ENCODE assay signal across 8 cellular contexts in genomic region chr11:78417888-78418583, GRCh38. TPM values are rescaled to one million over a fixed set of nuclear protein-coding genes. Genes with fewer than 3 reads are reported as not detected.
A peak's percentile ranks its signal among the peaks of the same experiment; 100 is the strongest.
DNase-seq lines count a peak whose midpoint lies in the region; ATAC-seq and TF ChIP-seq lines count a peak whose summit lies in the region.

No MANE protein-coding gene starts in this region.

- TF ChIP-seq CTCF in Caco-2 (IDR thresholded peaks at IDR 0.05; ENCODE audit: insufficient read depth in 1 of 2, low read depth in 1 of 2, low read length in 1 of 2, severe bottlenecking in 1 of 2, unreplicated experiment in 1 of 2) (peak in 1 of 2 experiments; percentile 17), fibroblast of pulmonary artery (IDR thresholded peaks at IDR 0.05; ENCODE audit: low read length, missing control alignments) (no peak)

- peak overlapping the region; percentile 85 for H3K9ac ChIP-seq in HUES64 (ENCODE audit: low read depth, low read length)

- DNase-seq in Caco-2 (peak; percentile 93 to 98), fibroblast of pulmonary artery (ENCODE audit: low read depth) (peak; percentile 77)
- peak; percentile 45 to 60 for DNase-seq in activated T-helper 1 cell treated with anti-CD3 and anti-CD28 coated beads, Interleukin-2, amount 50 U/mL, for 16 hours (ENCODE audit: low read depth in 1 of 2, low spot score in 1 of 2)
- peak; percentile 87 for DNase-seq in natural killer cell treated with Interleukin-12 subunit alpha and Interleukin-12 subunit beta and Interleukin-15 and Interleukin-18, amount 100 ng/mL, for 72 hours (ENCODE audit: low spot score)
- DNase-seq in stimulated activated naive CD4-positive, alpha-beta T cell treated with Interleukin-2 at 50 U/mL for 16 hours (lab: John Stamatoyannopoulos, UW) = peak; percentile 68

- H3K27me3 ChIP-seq in Caco-2 (replicated peaks; ENCODE audit: control insufficient read depth, insufficient read depth, low read length) (no peaks in the 10 kb centered on the region), HUES64 (ENCODE audit: insufficient read depth, low read length) (peaks cover 16% of the 10 kb centered on the region)

- H3K4me3 Mint-ChIP-seq in Caco-2 (ENCODE audit: unreplicated experiment) = peak overlapping the region; percentile 76
- peak overlapping the region; percentile 76 for H3K4me3 Mint-ChIP-seq in natural killer cell treated with Interleukin-12 subunit alpha and Interleukin-12 subunit beta and Interleukin-15 and Interleukin-18, amount 100 ng/mL, for 72 hours

- H3K4me1 ChIP-seq in Caco-2 (peaks cover 23% of the 10 kb centered on the region), HUES64 (ENCODE audit: insufficient read depth, low read length) (peaks cover 15% of the 10 kb centered on the region)

- under 1% methylated on average over 68 of the region's 68 CpGs for WGBS in HUES64

- peaks cover 32% of the 10 kb centered on the region for H3K4me1 Mint-ChIP-seq in Caco-2 (ENCODE audit: low read depth, unreplicated experiment)
- H3K4me1 Mint-ChIP-seq in natural killer cell treated with Interleukin-12 subunit alpha and Interleukin-12 subunit beta and Interleukin-15 and Interleukin-18, amount 100 ng/mL, for 72 hours (ENCODE audit: low read depth in 2 of 2) = peaks cover 22 to 23% of the 10 kb centered on the region in 2 donors

- H3K27ac ChIP-seq in HUES64 (ENCODE audit: low read depth, low read length) = peak overlapping the region; percentile 50

- CTCF ChIA-PET in Caco-2 (lab: Charles Lee) = interaction anchor here (0.7 to 3.9 kb wide), 6 partner anchors 12 to 228 kb away, joined by 3 to 48 read pairs (median 11); no protein-coding TSS in a partner anchor

- H3K4me3 ChIP-seq in Caco-2 (ENCODE audit: low read depth, low read length) = peak overlapping the region; percentile 76
- H3K4me3 ChIP-seq in HUES64 (ENCODE audit: low read length) = peak overlapping the region; percentile 70
- peak overlapping the region; percentile 76 for H3K4me3 ChIP-seq in fibroblast of pulmonary artery (replicated peaks; ENCODE audit: low read depth, low read length)

- H3K27me3 Mint-ChIP-seq in Caco-2 (ENCODE audit: insufficient read depth, unreplicated experiment) = no peaks in the 10 kb centered on the region
- H3K27me3 Mint-ChIP-seq in natural killer cell treated with Interleukin-12 subunit alpha and Interleukin-12 subunit beta and Interleukin-15 and Interleukin-18, amount 100 ng/mL, for 72 hours = peaks cover 27 to 34% of the 10 kb centered on the region in 2 donors

- H3K9me3 Mint-ChIP-seq in Caco-2 (ENCODE audit: unreplicated experiment) = no peaks in the 10 kb centered on the region
- no peaks in the 10 kb centered on the region for H3K9me3 Mint-ChIP-seq in natural killer cell treated with Interleukin-12 subunit alpha and Interleukin-12 subunit beta and Interleukin-15 and Interleukin-18, amount 100 ng/mL, for 72 hours

- peak; percentile 47 for ATAC-seq in GM21367 (IDR thresholded peaks at IDR 0.05; ENCODE audit: unreplicated experiment)
- peak; percentile 88 to 92 for ATAC-seq in natural killer cell treated with Interleukin-12 subunit alpha and Interleukin-12 subunit beta and Interleukin-15 and Interleukin-18, amount 100 ng/mL, for 72 hours

- H3K27ac Mint-ChIP-seq in Caco-2 (ENCODE audit: unreplicated experiment) = peak overlapping the region; percentile 50
- peak overlapping the region; percentile 12 to 41 for H3K27ac Mint-ChIP-seq in natural killer cell treated with Interleukin-12 subunit alpha and Interleukin-12 subunit beta and Interleukin-15 and Interleukin-18, amount 100 ng/mL, for 72 hours

- POLR2A ChIA-PET in Caco-2 (lab: Charles Lee) = interaction anchor here (0.6 to 2.3 kb wide), 5 partner anchors 37 to 423 kb away, joined by 3 to 16 read pairs (median 5); partner anchors contain the start of genes ALG8 and INTS4

- H3K9me3 ChIP-seq in Caco-2 = no peaks in the 10 kb centered on the region
- no peaks in the 10 kb centered on the region for H3K9me3 ChIP-seq in HUES64 (ENCODE audit: insufficient read depth, low read depth, low read length)

- BruUV-seq in Caco-2 (replicated peaks; lab: Mats Ljungman, UMichigan) = TSS peak; percentile 82

- intact Hi-C loops in Caco-2 (cut with micrococcal nuclease; ENCODE audit: unreplicated experiment) = loop anchor here (1.0 to 2.0 kb wide), 4 partner anchors 38 to 279 kb away; partner anchors contain the start of gene ALG8

- no peaks in the 10 kb centered on the region for H3K36me3 ChIP-seq in Caco-2 (ENCODE audit: control insufficient read depth, insufficient read depth, low read length)
- H3K36me3 ChIP-seq in HUES64 (ENCODE audit: insufficient read depth, low read length) = no peaks in the 10 kb centered on the region

- H3K36me3 Mint-ChIP-seq in Caco-2 (ENCODE audit: insufficient read depth, unreplicated experiment) = peaks cover 28% of the 10 kb centered on the region
- no peaks in the 10 kb centered on the region for H3K36me3 Mint-ChIP-seq in natural killer cell treated with Interleukin-12 subunit alpha and Interleukin-12 subunit beta and Interleukin-15 and Interleukin-18, amount 100 ng/mL, for 72 hours

TF ChIP-seq in PFSK-1, 5 proteins besides CTCF, POLR2A, EP300 and RAD21:
- TF ChIP-seq REST (IDR thresholded peaks at IDR 0.05; ENCODE audit: insufficient read depth in 1 of 2, low read depth in 2 of 2, low read length in 2 of 2) (no peak), SIN3A (IDR thresholded peaks at IDR 0.05; ENCODE audit: borderline replicate concordance, insufficient read depth, low read length) (no peak), POLR2AphosphoS5 (IDR thresholded peaks at IDR 0.05; ENCODE audit: low read depth, low read length) (0 out of 2 replicates have a peak, but pooled peaks have one; percentile 5), FOXP2 (optimal IDR thresholded peaks at IDR 0.05; ENCODE audit: borderline replicate concordance, extremely low read depth, extremely low read length, insufficient read depth) (no peak), TAF1 (IDR thresholded peaks at IDR 0.05; ENCODE audit: borderline replicate concordance, insufficient read depth, low read length) (0 out of 2 replicates have a peak, but pooled peaks have one; percentile 19)

RNA-seq across cellular contexts. Expression of gene GAB2, which starts 0.4 kb away (rescaled TPM):
- total RNA-seq in Caco-2 (2022) = 58.6 and 67.3 TPM in 2 replicates
- 5.0 TPM for polyA plus RNA-seq in HUES64 (2013, experiment 1 of 2)
- polyA plus RNA-seq in HUES64 (2013, experiment 2 of 2) = 6.5 TPM
- 20.0 TPM for polyA plus RNA-seq in PFSK-1 (2012; ENCODE audit: insufficient read length, low read depth)
- total RNA-seq in natural killer cell treated with Interleukin-12 subunit alpha and Interleukin-12 subunit beta and Interleukin-15 and Interleukin-18, amount 100 ng/mL, for 72 hours = 1 to 10 TPM; 1.9 to 8.7 TPM

Comparison
In these comparisons a context has a peak if more than half of its experiments do, and no peak if none do; other contexts are left out.
1. Peak in every context shown above with its lines: DNase-seq, ATAC-seq, H3K4me3 ChIP-seq and H3K27ac ChIP-seq.